In the genomic region with DNA sequence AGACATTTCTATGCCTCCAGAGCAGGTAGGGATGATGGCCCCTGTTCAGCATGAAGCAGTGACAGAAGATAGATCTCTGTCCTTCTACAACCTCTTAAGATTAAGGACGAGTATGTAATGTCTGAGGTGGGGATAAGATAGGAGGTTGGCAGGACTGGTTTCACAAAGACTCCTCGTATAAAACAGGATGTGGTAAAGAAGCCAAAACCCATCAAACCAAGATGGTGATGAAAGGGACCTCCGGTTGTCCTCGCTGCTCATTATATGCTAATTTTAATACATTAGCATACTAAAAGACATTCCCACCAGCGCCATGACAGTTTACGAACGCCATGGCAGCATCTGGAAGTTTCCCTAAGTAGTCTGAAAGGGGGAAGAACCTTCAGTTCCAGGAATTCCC, we compare ENCODE assay signal across 17 cellular contexts. TPM values are rescaled to one million over a fixed set of nuclear protein-coding genes. Genes with fewer than 3 reads are reported as not detected.
A peak's percentile ranks its signal among the peaks of the same experiment; 100 is the strongest.
DNase-seq lines count a peak whose midpoint lies in the region; ATAC-seq and TF ChIP-seq lines count a peak whose summit lies in the region.
"Had no signal": no experiment of that assay in that cellular context is flagged by ENCODE, and none has a peak within 500 bp of the region (broad histone marks: within the 10 kb centered on the region; RNA-seq: fewer than 3 reads in every experiment).

No MANE protein-coding gene starts in this region.

- H3K36me3 Mint-ChIP-seq in activated CD4-positive, alpha-beta T cell treated with anti-CD3 and anti-CD28 coated beads, Interleukin-2, amount 10 ng/mL, durations not matched to agents 24 days and 14 days (ENCODE audit: low read depth) = peaks cover 62% of the 10 kb centered on the region
- peaks cover 44% of the 10 kb centered on the region for H3K36me3 Mint-ChIP-seq in activated T-cell treated with anti-CD3 and anti-CD28 coated beads, Interleukin-2, amount 50 U/mL, for 4 hours (ENCODE audit: insufficient read depth)
- H3K36me3 Mint-ChIP-seq in natural killer cell = peaks cover 31% of the 10 kb centered on the region

- DNase-seq in activated CD4-positive, alpha-beta T cell treated with anti-CD3 and anti-CD28 coated beads, Interleukin-2, amount 10 ng/mL, durations not matched to agents 24 days and 14 days = peak; percentile 73
- no peak for DNase-seq in activated CD4-positive, alpha-beta T cell treated with anti-CD3 and anti-CD28 coated beads, Interleukin-2, amount 50 U/mL, for 48 hours
- no peak for DNase-seq in activated T-cell treated with anti-CD3 and anti-CD28 coated beads, Interleukin-2, amount 50 U/mL, for 4 hours
- no peak for DNase-seq in natural killer cell
- DNase-seq in GM13977 (ENCODE audit: low spot score) = no peak
- no peak for DNase-seq in vagina (ENCODE audit: extremely low spot score in 2 of 2)
- DNase-seq: activated CD4-positive, alpha-beta T cell treated with anti-CD3 and anti-CD28 coated beads for 4 hours; HFFc6; hypothalamus; kidney glomerular epithelial cell; MM.1S; NCI-H510A treated with DMSO at 0.1 percent for 48 hours; T1000 had no signal

- no peaks in the 10 kb centered on the region for H3K27me3 Mint-ChIP-seq in activated CD4-positive, alpha-beta T cell treated with anti-CD3 and anti-CD28 coated beads, Interleukin-2, amount 10 ng/mL, durations not matched to agents 24 days and 14 days
- no peaks in the 10 kb centered on the region for H3K27me3 Mint-ChIP-seq in activated T-cell treated with anti-CD3 and anti-CD28 coated beads, Interleukin-2, amount 50 U/mL, for 4 hours (ENCODE audit: low read depth)
- no peaks in the 10 kb centered on the region for H3K27me3 Mint-ChIP-seq in natural killer cell (ENCODE audit: low read depth in 2 of 2)

- H3K9me3 Mint-ChIP-seq in activated CD4-positive, alpha-beta T cell treated with anti-CD3 and anti-CD28 coated beads, Interleukin-2, amount 10 ng/mL, durations not matched to agents 24 days and 14 days = peaks cover 4% of the 10 kb centered on the region
- no peaks in the 10 kb centered on the region for H3K9me3 Mint-ChIP-seq in activated T-cell treated with anti-CD3 and anti-CD28 coated beads, Interleukin-2, amount 50 U/mL, for 4 hours
- peaks cover 0 to 3% of the 10 kb centered on the region in 2 donors for H3K9me3 Mint-ChIP-seq in natural killer cell
- H3K9me3 Mint-ChIP-seq: HFFc6 had no signal

- no peak overlapping the region for H3K9ac ChIP-seq in Loucy (ENCODE audit: low read depth, low read length, poor library complexity, severe bottlenecking)

- no peak overlapping the region for H3K4me3 ChIP-seq in Loucy (ENCODE audit: low read length, poor library complexity, severe bottlenecking)
- no peak overlapping the region for H3K4me3 ChIP-seq in vagina
- H3K4me3 ChIP-seq: upper lobe of right lung had no signal

- no peak overlapping the region for H3K4me3 Mint-ChIP-seq in activated CD4-positive, alpha-beta T cell treated with anti-CD3 and anti-CD28 coated beads, Interleukin-2, amount 10 ng/mL, durations not matched to agents 24 days and 14 days
- H3K4me3 Mint-ChIP-seq in activated T-cell treated with anti-CD3 and anti-CD28 coated beads, Interleukin-2, amount 50 U/mL, for 4 hours = no peak overlapping the region
- H3K4me3 Mint-ChIP-seq in natural killer cell = peak overlapping the region; percentile 71
- H3K4me3 Mint-ChIP-seq: HFFc6 had no signal

- peak overlapping the region; percentile 56 for H3K4me2 ChIP-seq in Loucy (ENCODE audit: low read depth, low read length, poor library complexity, severe bottlenecking)

- H3K36me3 ChIP-seq in Loucy (ENCODE audit: insufficient read depth, low read length) = no peaks in the 10 kb centered on the region
- peaks cover 0 to 40% of the 10 kb centered on the region in 2 donors for H3K36me3 ChIP-seq in vagina

- no peaks in the 10 kb centered on the region for H3K27me3 ChIP-seq in Loucy (ENCODE audit: insufficient read depth, low read length, poor library complexity, severe bottlenecking)
- H3K27me3 ChIP-seq in vagina = no peaks in the 10 kb centered on the region
- H3K27me3 ChIP-seq: upper lobe of right lung had no signal

- peaks cover 17% of the 10 kb centered on the region for H3K4me1 Mint-ChIP-seq in activated CD4-positive, alpha-beta T cell treated with anti-CD3 and anti-CD28 coated beads, Interleukin-2, amount 10 ng/mL, durations not matched to agents 24 days and 14 days
- H3K4me1 Mint-ChIP-seq in activated T-cell treated with anti-CD3 and anti-CD28 coated beads, Interleukin-2, amount 50 U/mL, for 4 hours (ENCODE audit: low read depth) = peaks cover 30% of the 10 kb centered on the region
- peaks cover 29 to 46% of the 10 kb centered on the region in 2 donors for H3K4me1 Mint-ChIP-seq in natural killer cell

- no peak overlapping the region for H3K27ac ChIP-seq in vagina
- H3K27ac ChIP-seq: C4-2B, upper lobe of right lung had no signal

- H3K9me2 ChIP-seq in Loucy (replicated peaks; ENCODE audit: low read depth, low read length) = no peaks in the 10 kb centered on the region

- H2AFZ ChIP-seq in Loucy (ENCODE audit: low read length) = no peak overlapping the region

- no peak for TF ChIP-seq POLR2A in vagina (IDR thresholded peaks at IDR 0.05)

- no peak overlapping the region for H3K27ac Mint-ChIP-seq in activated CD4-positive, alpha-beta T cell treated with anti-CD3 and anti-CD28 coated beads, Interleukin-2, amount 10 ng/mL, durations not matched to agents 24 days and 14 days
- H3K27ac Mint-ChIP-seq in natural killer cell = peak overlapping the region; percentile 56 to 69
- H3K27ac Mint-ChIP-seq: HFFc6 had no signal

- H3F3A ChIP-seq in Loucy (ENCODE audit: low read depth) = no peaks in the 10 kb centered on the region

- H3K9me3 ChIP-seq in Loucy (ENCODE audit: insufficient read depth, low read depth, low read length) (no peaks in the 10 kb centered on the region), vagina (no peaks in the 10 kb centered on the region)
- H3K9me3 ChIP-seq: upper lobe of right lung had no signal

- no peaks in the 10 kb centered on the region for H4K20me1 ChIP-seq in Loucy (ENCODE audit: insufficient read depth, low read length, poor library complexity, severe bottlenecking)

- H3K4me1 ChIP-seq in Loucy (ENCODE audit: insufficient read depth, low read length, poor library complexity, severe bottlenecking) (peaks cover 22% of the 10 kb centered on the region), vagina (no peaks in the 10 kb centered on the region)
- H3K4me1 ChIP-seq: upper lobe of right lung had no signal

- in situ Hi-C loops in GM13977 (cut with MboI; ENCODE audit: low pct_unique_long_range_greater_than_20kb, low sequenced_read_pairs, unreplicated experiment) = no loop called here

- H3K79me2 ChIP-seq in Loucy (ENCODE audit: insufficient read depth, low read length) = no peaks in the 10 kb centered on the region

- TF ChIP-seq CTCF in Loucy (conservative IDR thresholded peaks at IDR 0.05; ENCODE audit: low read length) (no peak), natural killer cell (IDR thresholded peaks at IDR 0.05) (no peak), GM13977 (IDR thresholded peaks at IDR 0.05; ENCODE audit: extremely low read depth, insufficient read depth, missing control alignments) (no peak), vagina (IDR thresholded peaks at IDR 0.05) (no peak)

- intact Hi-C loops in activated CD4-positive, alpha-beta T cell treated with anti-CD3 and anti-CD28 coated beads, Interleukin-2, amount 10 ng/mL, durations not matched to agents 24 days and 14 days (cut with micrococcal nuclease) = no loop called here
- intact Hi-C loops in natural killer cell (cut with micrococcal nuclease) (no loop called here), vagina (cut with DNase I) (no loop called here)

- peak; percentile 57 to 61 for ATAC-seq in activated T-cell treated with anti-CD3 and anti-CD28 coated beads, Interleukin-2, amount 50 U/mL, for 4 hours
- ATAC-seq in natural killer cell = peak; percentile 63 to 82 (median 77)
- no peak for ATAC-seq in HG03196 (IDR thresholded peaks at IDR 0.05; ENCODE audit: unreplicated experiment)
- ATAC-seq: upper lobe of right lung had no signal

RNA-seq across cellular contexts. Expression of a gene that starts 27.2 kb away (rescaled TPM):
- total RNA-seq in activated CD4-positive, alpha-beta T cell treated with anti-CD3 and anti-CD28 coated beads, Interleukin-2, amount 10 ng/mL, durations not matched to agents 24 days and 14 days = 37.8 and 39.2 TPM in 2 replicates
- 10 to 100 TPM; 35.9 to 38.1 (median 37.2) TPM for total RNA-seq in activated T-cell treated with anti-CD3 and anti-CD28 coated beads, Interleukin-2, amount 50 U/mL, for 4 hours
- total RNA-seq in natural killer cell = 10 to 100 TPM; 26.8 to 35.3 (median 29.3) TPM
- total RNA-seq in vagina = 9.3 TPM

RNA-seq across cellular contexts. Expression of a gene that starts 27.6 kb away (rescaled TPM):
- total RNA-seq in activated CD4-positive, alpha-beta T cell treated with anti-CD3 and anti-CD28 coated beads, Interleukin-2, amount 10 ng/mL, durations not matched to agents 24 days and 14 days = 64.3 and 69.8 TPM in 2 replicates
- 10 to 100 TPM; 77.3 to 90.3 (median 82.1) TPM for total RNA-seq in activated T-cell treated with anti-CD3 and anti-CD28 coated beads, Interleukin-2, amount 50 U/mL, for 4 hours
- 100 to 1,000 TPM in 1 of 3 donors, 10 to 100 TPM in 2; 86.0 to 105 (median 94.3) TPM for total RNA-seq in natural killer cell
- 23.1 TPM for total RNA-seq in vagina

RNA-seq across cellular contexts. Expression of a gene that starts 44.8 kb away (rescaled TPM):
- 41.2 and 41.7 TPM in 2 replicates for total RNA-seq in activated CD4-positive, alpha-beta T cell treated with anti-CD3 and anti-CD28 coated beads, Interleukin-2, amount 10 ng/mL, durations not matched to agents 24 days and 14 days
- total RNA-seq in activated T-cell treated with anti-CD3 and anti-CD28 coated beads, Interleukin-2, amount 50 U/mL, for 4 hours = 10 to 100 TPM; 54.1 to 59.9 (median 58.0) TPM
- 1 to 10 TPM; 5.5 to 8.8 (median 7.7) TPM for total RNA-seq in natural killer cell
- 14.0 TPM for total RNA-seq in vagina
